Comparison of ENCODE assay signal across 8 cellular contexts in the genomic region with DNA sequence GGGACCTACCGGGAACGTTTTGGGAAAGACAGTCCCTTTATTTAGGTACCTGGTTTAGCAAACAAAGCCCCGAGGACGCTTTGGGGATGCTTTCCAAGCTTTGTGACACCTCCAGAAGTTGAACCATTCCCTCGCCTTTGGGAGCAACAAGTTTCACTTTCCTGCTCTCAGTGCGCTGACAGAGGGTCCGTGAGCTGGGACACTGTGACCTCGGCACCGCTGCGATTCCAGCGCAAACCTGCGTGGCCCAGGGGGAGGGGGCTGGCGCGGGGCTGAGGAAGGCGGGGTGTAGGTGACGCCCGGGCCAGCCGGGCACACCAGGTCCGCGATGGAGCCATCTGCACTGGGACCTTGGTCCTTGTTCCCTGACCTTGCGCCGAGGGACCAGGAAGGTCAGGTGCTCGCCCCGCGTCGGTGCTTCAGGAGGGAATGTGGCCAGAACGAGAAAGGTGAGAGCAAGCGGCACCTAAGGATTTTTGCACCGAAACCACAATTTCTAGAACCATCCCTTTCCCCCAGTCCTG. TPM values are rescaled to one million over a fixed set of nuclear protein-coding genes. Genes with fewer than 3 reads are reported as not detected.
DNase-seq lines count a peak whose midpoint lies in the region; ATAC-seq and TF ChIP-seq lines count a peak whose summit lies in the region.

No MANE protein-coding gene starts in this region.

- in situ Hi-C loops in astrocyte of the spinal cord (cut with HindIII; ENCODE audit: low sequenced_read_pairs) = no loop called here

- peak overlapping the region; percentile 80 for H3K27ac ChIP-seq in stomach smooth muscle (ENCODE audit: low read length)

- TF ChIP-seq CTCF in astrocyte of the spinal cord (IDR thresholded peaks at IDR 0.05; ENCODE audit: low read depth, low read length) (no peak), kidney epithelial cell (IDR thresholded peaks at IDR 0.05; ENCODE audit: insufficient read depth, low read length, poor library complexity, severe bottlenecking) (no peak)

- H3K36me3 ChIP-seq in kidney epithelial cell (ENCODE audit: control insufficient read depth, insufficient read depth, low read length) = no peaks in the 10 kb centered on the region
- no peaks in the 10 kb centered on the region for H3K36me3 ChIP-seq in stomach smooth muscle (ENCODE audit: control insufficient read depth in 2 of 2, insufficient read depth in 2 of 2, low read length in 2 of 2)

- ATAC-seq in HG03521 (IDR thresholded peaks at IDR 0.05; ENCODE audit: unreplicated experiment) (no peak), GM18858 (IDR thresholded peaks at IDR 0.05; ENCODE audit: unreplicated experiment) (no peak)

- H3K4me1 ChIP-seq in stomach smooth muscle (ENCODE audit: control insufficient read depth, insufficient read depth, low read length) = peaks cover 31% of the 10 kb centered on the region

- H3K9me3 ChIP-seq in stomach smooth muscle (ENCODE audit: control insufficient read depth in 2 of 2, low read length in 2 of 2) = no peaks in the 10 kb centered on the region

- H3K9ac ChIP-seq in stomach smooth muscle (ENCODE audit: low read length in 2 of 2) = peak overlapping the region; percentile 59 to 86

- H3K27me3 ChIP-seq in kidney epithelial cell (ENCODE audit: control insufficient read depth, insufficient read depth, low read length) (peaks cover 42% of the 10 kb centered on the region), stomach smooth muscle (ENCODE audit: control insufficient read depth in 1 of 2, insufficient read depth in 2 of 2, low read length in 2 of 2) (peaks cover 0 to 12% of the 10 kb centered on the region in 2 donors)

- peak; percentile 60 for DNase-seq in GDM1 (lab: John Stamatoyannopoulos, UW)
- peak; percentile 37 for DNase-seq in HuH-7 (ENCODE audit: low spot score)
- no peak for DNase-seq in astrocyte of the spinal cord (ENCODE audit: low read depth, low spot score)
- no peak for DNase-seq in kidney epithelial cell (ENCODE audit: low read depth)
- DNase-seq in hypothalamus (lab: John Stamatoyannopoulos, UW) = no peak

- H3K4me3 ChIP-seq in astrocyte of the spinal cord (ENCODE audit: low read depth, low read length) (peak overlapping the region; percentile 70), kidney epithelial cell (ENCODE audit: low read depth, low read length) (peak overlapping the region; percentile 33), stomach smooth muscle (ENCODE audit: low read length in 2 of 2) (peak overlapping the region; percentile 92)

RNA-seq across cellular contexts. Expression of a gene that starts 0.7 kb away (rescaled TPM):
- total RNA-seq in kidney epithelial cell = 0.07 and 0.13 TPM in 2 replicates

Comparison
In these comparisons a context has a peak if more than half of its experiments do, and no peak if none do; other contexts are left out.
1. DNase-seq: peak in GDM1 (single experiment) and HuH-7 (single experiment); none in astrocyte of the spinal cord (single experiment), kidney epithelial cell (single experiment) and hypothalamus (0 of 51).
2. H3K4me3 ChIP-seq: peak in every context shown above with its lines; median percentile 92 in stomach smooth muscle; 70 in astrocyte of the spinal cord; 33 in kidney epithelial cell.